24 cellular contexts compared by ENCODE assay signal in genomic region chr6:162921062-162921461, GRCh38.
"Had no signal": no experiment of that assay in that cellular context is flagged by ENCODE, and none has a peak within 500 bp of the region (broad histone marks: within the 10 kb centered on the region; RNA-seq: fewer than 3 reads in every experiment).

No MANE protein-coding gene starts in this region.

- H3K9ac ChIP-seq: neural progenitor cell had no signal

- H3K4me2 ChIP-seq: neural progenitor cell had no signal

- H3K27me3 ChIP-seq: neural progenitor cell, neutrophil, pancreas, right lobe of liver, sigmoid colon, stomach, thyroid gland, tibial nerve, upper lobe of left lung, vagina had no signal

- H3K4me1 ChIP-seq: neural progenitor cell, pancreas, prostate gland, right lobe of liver, sigmoid colon, stomach, thyroid gland, tibial nerve, upper lobe of left lung, vagina had no signal

- DNase-seq: natural killer cell; nucleus accumbens; pancreas; right cardiac atrium; right lobe of liver; sigmoid colon; small intestine; stimulated activated CD4-positive, alpha-beta T cell treated with anti-CD3 and anti-CD28 coated beads, Interleukin-15, amount 100 ng/mL, for 24 hours; stimulated activated CD4-positive, alpha-beta T cell treated with anti-CD3 and anti-CD28 coated beads, Interleukin-2, amount 100 ng/mL, for 24 hours; stimulated activated CD4-positive, alpha-beta T cell treated with anti-CD3 and anti-CD28 coated beads, Interleukin-2, amount 100 ng/mL, for 48 hours; stimulated activated CD4-positive, alpha-beta T cell treated with anti-CD3 and anti-CD28 coated beads, Interleukin-4, amount 100 ng/mL, for 24 hours; stimulated activated naive B cell treated with anti-CD40 and anti-IgM and Interleukin-4, amounts not matched to agents 10 μg/mL and 1 μg/mL and 100 μg/mL, for 72 hours; stimulated activated naive CD4-positive, alpha-beta T cell treated with Interleukin-2 at 50 U/mL for 16 hours; stomach; thyroid gland; trophoblast cell; upper lobe of left lung had no signal

- H2AFZ ChIP-seq: neural progenitor cell had no signal

- H3K36me3 ChIP-seq: neural progenitor cell, neutrophil, pancreas, prostate gland, right lobe of liver, sigmoid colon, stomach, thoracic aorta, thyroid gland, tibial nerve, upper lobe of left lung, vagina had no signal

- H3K4me3 ChIP-seq: neural progenitor cell, pancreas, prostate gland, right lobe of liver, sigmoid colon, stomach, thoracic aorta, thyroid gland, tibial nerve, upper lobe of left lung, vagina had no signal

- H3K9me3 ChIP-seq: neutrophil, pancreas, prostate gland, right lobe of liver, thyroid gland, vagina had no signal

- ATAC-seq: natural killer cell; pancreas; right cardiac atrium; right lobe of liver; stimulated activated effector memory CD8-positive, alpha-beta T cell treated with anti-CD3 and anti-CD28 coated beads, Interleukin-12 subunit alpha, Interleukin-12 subunit beta, amount 100 ng/mL, for 72 hours; stimulated activated naive B cell treated with anti-CD40 and anti-IgM and Interleukin-4, amounts not matched to agents 10 μg/mL and 1 μg/mL and 100 μg/mL, for 72 hours had no signal

- H3K27ac ChIP-seq: neural progenitor cell, neutrophil, pancreas, prostate gland, right lobe of liver, sigmoid colon, stomach, thoracic aorta, thyroid gland, tibial nerve, upper lobe of left lung, vagina had no signal
